In the genomic region with DNA sequence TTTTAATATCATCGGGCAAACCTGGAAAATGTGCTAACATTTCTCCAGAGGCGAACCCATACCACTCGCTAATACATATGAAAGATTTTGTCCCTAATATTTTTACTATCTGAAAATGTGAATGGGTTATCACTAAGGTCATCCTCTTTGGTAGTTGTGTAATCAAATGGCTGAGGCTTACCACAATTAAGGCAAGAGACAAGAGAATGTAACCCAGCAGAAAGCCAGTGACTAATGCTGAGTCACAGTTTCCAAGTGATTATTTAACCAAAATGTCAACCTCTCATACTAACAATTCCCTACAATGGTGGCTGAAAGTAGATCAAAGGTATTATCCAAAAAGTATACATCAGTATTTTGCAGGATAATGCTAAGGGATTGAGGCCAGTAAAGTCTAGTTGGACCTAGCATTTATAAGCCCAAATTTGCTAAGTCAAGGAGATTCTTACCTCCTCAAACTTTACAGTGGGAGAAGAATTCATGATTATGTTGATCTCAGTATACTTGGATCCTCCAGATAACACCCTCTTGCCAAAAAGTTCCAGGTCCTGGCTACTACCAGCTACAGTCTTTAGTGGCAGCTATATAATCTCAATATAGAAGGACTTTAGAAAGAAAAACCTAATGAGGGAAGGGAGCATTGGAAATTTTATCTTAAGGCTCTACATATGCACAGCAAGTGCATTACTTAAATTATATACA, we compare ENCODE assay signal across 1 cellular context.
TF ChIP-seq lines count a peak whose summit lies in the region.

No MANE protein-coding gene starts in this region.

TF ChIP-seq in HEK293, 187 proteins besides CTCF, POLR2A, EP300 and RAD21 (continued from another document):
- TF ChIP-seq, protein P1, sequence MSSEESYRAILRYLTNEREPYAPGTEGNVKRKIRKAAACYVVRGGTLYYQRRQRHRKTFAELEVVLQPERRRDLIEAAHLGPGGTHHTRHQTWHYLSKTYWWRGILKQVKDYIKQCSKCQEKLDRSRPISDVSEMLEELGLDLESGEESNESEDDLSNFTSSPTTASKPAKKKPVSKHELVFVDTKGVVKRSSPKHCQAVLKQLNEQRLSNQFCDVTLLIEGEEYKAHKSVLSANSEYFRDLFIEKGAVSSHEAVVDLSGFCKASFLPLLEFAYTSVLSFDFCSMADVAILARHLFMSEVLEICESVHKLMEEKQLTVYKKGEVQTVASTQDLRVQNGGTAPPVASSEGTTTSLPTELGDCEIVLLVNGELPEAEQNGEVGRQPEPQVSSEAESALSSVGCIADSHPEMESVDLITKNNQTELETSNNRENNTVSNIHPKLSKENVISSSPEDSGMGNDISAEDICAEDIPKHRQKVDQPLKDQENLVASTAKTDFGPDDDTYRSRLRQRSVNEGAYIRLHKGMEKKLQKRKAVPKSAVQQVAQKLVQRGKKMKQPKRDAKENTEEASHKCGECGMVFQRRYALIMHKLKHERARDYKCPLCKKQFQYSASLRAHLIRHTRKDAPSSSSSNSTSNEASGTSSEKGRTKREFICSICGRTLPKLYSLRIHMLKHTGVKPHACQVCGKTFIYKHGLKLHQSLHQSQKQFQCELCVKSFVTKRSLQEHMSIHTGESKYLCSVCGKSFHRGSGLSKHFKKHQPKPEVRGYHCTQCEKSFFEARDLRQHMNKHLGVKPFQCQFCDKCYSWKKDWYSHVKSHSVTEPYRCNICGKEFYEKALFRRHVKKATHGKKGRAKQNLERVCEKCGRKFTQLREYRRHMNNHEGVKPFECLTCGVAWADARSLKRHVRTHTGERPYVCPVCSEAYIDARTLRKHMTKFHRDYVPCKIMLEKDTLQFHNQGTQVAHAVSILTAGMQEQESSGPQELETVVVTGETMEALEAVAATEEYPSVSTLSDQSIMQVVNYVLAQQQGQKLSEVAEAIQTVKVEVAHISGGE (tag by site-specific recombination; conservative IDR thresholded peaks at IDR 0.05; ENCODE audit: low read depth), result no peak
- no peak for TF ChIP-seq BCL11A (tag by site-specific recombination; IDR thresholded peaks at IDR 0.05; ENCODE audit: low read depth)
- TF ChIP-seq ZNF19 (tag by site-specific recombination; IDR thresholded peaks at IDR 0.05; ENCODE audit: low read depth), result no peak
- TF ChIP-seq ZNF792 (tag by site-specific recombination; IDR thresholded peaks at IDR 0.05), result no peak
- peak; percentile 22; the same call in 1 of the 2 replicates for TF ChIP-seq SP3 (tag by site-specific recombination; IDR thresholded peaks at IDR 0.05)
- no peak for TF ChIP-seq SCRT1 (tag by site-specific recombination; IDR thresholded peaks at IDR 0.05; ENCODE audit: borderline replicate concordance)
- no peak for TF ChIP-seq ZNF791 (tag by site-specific recombination; IDR thresholded peaks at IDR 0.05)
- no peak for TF ChIP-seq ZIC2 (tag by site-specific recombination; IDR thresholded peaks at IDR 0.05)
- TF ChIP-seq SP7 (tag by site-specific recombination; IDR thresholded peaks at IDR 0.05), result peak; percentile 76
- TF ChIP-seq, protein P2, sequence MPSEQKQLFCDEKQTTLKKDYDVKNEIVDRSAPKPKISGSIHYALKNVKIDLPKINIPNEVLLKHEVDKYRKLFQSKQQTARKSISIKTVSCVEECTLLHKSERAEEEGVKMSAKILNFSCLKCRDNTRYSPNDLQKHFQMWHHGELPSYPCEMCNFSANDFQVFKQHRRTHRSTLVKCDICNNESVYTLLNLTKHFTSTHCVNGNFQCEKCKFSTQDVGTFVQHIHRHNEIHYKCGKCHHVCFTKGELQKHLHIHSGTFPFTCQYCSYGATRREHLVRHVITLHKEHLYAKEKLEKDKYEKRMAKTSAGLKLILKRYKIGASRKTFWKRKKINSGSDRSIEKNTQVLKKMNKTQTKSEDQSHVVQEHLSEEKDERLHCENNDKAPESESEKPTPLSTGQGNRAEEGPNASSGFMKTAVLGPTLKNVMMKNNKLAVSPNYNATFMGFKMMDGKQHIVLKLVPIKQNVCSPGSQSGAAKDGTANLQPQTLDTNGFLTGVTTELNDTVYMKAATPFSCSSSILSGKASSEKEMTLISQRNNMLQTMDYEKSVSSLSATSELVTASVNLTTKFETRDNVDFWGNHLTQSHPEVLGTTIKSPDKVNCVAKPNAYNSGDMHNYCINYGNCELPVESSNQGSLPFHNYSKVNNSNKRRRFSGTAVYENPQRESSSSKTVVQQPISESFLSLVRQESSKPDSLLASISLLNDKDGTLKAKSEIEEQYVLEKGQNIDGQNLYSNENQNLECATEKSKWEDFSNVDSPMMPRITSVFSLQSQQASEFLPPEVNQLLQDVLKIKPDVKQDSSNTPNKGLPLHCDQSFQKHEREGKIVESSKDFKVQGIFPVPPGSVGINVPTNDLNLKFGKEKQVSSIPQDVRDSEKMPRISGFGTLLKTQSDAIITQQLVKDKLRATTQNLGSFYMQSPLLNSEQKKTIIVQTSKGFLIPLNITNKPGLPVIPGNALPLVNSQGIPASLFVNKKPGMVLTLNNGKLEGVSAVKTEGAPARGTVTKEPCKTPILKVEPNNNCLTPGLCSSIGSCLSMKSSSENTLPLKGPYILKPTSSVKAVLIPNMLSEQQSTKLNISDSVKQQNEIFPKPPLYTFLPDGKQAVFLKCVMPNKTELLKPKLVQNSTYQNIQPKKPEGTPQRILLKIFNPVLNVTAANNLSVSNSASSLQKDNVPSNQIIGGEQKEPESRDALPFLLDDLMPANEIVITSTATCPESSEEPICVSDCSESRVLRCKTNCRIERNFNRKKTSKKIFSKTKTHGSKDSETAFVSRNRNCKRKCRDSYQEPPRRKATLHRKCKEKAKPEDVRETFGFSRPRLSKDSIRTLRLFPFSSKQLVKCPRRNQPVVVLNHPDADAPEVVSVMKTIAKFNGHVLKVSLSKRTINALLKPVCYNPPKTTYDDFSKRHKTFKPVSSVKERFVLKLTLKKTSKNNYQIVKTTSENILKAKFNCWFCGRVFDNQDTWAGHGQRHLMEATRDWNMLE (tag by site-specific recombination; conservative IDR thresholded peaks at IDR 0.05; ENCODE audit: low read depth), result no peak
- no peak for TF ChIP-seq ZNF623 (tag by site-specific recombination; IDR thresholded peaks at IDR 0.05)
- TF ChIP-seq, protein P3, sequence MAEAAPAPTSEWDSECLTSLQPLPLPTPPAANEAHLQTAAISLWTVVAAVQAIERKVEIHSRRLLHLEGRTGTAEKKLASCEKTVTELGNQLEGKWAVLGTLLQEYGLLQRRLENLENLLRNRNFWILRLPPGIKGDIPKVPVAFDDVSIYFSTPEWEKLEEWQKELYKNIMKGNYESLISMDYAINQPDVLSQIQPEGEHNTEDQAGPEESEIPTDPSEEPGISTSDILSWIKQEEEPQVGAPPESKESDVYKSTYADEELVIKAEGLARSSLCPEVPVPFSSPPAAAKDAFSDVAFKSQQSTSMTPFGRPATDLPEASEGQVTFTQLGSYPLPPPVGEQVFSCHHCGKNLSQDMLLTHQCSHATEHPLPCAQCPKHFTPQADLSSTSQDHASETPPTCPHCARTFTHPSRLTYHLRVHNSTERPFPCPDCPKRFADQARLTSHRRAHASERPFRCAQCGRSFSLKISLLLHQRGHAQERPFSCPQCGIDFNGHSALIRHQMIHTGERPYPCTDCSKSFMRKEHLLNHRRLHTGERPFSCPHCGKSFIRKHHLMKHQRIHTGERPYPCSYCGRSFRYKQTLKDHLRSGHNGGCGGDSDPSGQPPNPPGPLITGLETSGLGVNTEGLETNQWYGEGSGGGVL (tag by site-specific recombination; IDR thresholded peaks at IDR 0.05), result 0 out of 2 replicates have a peak, but pooled peaks have one; percentile 13
- TF ChIP-seq GLIS1 (tag by site-specific recombination; IDR thresholded peaks at IDR 0.05), result no peak
- no peak for TF ChIP-seq ZNF514 (tag by site-specific recombination; IDR thresholded peaks at IDR 0.05)
- TF ChIP-seq ZNF404 (tag by site-specific recombination; IDR thresholded peaks at IDR 0.05), result no peak
- no peak for TF ChIP-seq ZNF174 (tag by site-specific recombination; IDR thresholded peaks at IDR 0.05)
- no peak for TF ChIP-seq ZNF433 (tag by site-specific recombination; IDR thresholded peaks at IDR 0.05; ENCODE audit: low read depth)
- TF ChIP-seq ZNF175 (tag by site-specific recombination; IDR thresholded peaks at IDR 0.05), result no peak
- TF ChIP-seq ZNF157 (tag by site-specific recombination; IDR thresholded peaks at IDR 0.05), result no peak
- TF ChIP-seq, protein P4, sequence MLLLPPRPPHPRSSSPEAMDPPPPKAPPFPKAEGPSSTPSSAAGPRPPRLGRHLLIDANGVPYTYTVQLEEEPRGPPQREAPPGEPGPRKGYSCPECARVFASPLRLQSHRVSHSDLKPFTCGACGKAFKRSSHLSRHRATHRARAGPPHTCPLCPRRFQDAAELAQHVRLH (tag by site-specific recombination; IDR thresholded peaks at IDR 0.05), result no peak
- no peak for TF ChIP-seq EGR2 (tag by site-specific recombination; IDR thresholded peaks at IDR 0.05; ENCODE audit: low read depth)
- TF ChIP-seq, protein P5, sequence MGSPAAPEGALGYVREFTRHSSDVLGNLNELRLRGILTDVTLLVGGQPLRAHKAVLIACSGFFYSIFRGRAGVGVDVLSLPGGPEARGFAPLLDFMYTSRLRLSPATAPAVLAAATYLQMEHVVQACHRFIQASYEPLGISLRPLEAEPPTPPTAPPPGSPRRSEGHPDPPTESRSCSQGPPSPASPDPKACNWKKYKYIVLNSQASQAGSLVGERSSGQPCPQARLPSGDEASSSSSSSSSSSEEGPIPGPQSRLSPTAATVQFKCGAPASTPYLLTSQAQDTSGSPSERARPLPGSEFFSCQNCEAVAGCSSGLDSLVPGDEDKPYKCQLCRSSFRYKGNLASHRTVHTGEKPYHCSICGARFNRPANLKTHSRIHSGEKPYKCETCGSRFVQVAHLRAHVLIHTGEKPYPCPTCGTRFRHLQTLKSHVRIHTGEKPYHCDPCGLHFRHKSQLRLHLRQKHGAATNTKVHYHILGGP (tag by site-specific recombination; IDR thresholded peaks at IDR 0.05), result no peak
- no peak for TF ChIP-seq ZNF561 (tag by site-specific recombination; IDR thresholded peaks at IDR 0.05; ENCODE audit: borderline replicate concordance)
- TF ChIP-seq ZNF366 (tag by site-specific recombination; conservative IDR thresholded peaks at IDR 0.05), result peak; percentile 37; the same call in 1 of the 2 replicates
- 0 out of 2 replicates have a peak, but pooled peaks have one; percentile 23 for TF ChIP-seq GLI2 (tag by site-specific recombination; IDR thresholded peaks at IDR 0.05; ENCODE audit: borderline replicate concordance, low read depth)
- TF ChIP-seq ZNF747 (tag by site-specific recombination; IDR thresholded peaks at IDR 0.05), result no peak
- TF ChIP-seq ZNF777 (tag by site-specific recombination; IDR thresholded peaks at IDR 0.05; ENCODE audit: borderline replicate concordance), result no peak
- TF ChIP-seq ZNF391 (tag by site-specific recombination; IDR thresholded peaks at IDR 0.05; ENCODE audit: borderline replicate concordance, low read depth), result no peak
- 0 out of 2 replicates have a peak, but pooled peaks have one; percentile 30 for TF ChIP-seq ZNF184 (tag by site-specific recombination; IDR thresholded peaks at IDR 0.05)
- TF ChIP-seq, protein P6, sequence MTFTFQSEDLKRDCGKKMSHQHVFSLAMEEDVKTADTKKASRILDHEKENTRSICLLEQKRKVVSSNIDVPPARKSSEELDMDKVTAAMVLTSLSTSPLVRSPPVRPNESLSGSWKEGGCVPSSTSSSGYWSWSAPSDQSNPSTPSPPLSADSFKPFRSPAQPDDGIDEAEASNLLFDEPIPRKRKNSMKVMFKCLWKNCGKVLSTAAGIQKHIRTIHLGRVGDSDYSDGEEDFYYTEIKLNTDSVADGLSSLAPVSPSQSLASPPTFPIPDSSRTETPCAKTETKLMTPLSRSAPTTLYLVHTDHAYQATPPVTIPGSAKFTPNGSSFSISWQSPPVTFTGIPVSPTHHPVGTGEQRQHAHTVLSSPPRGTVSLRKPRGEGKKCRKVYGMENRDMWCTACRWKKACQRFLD (tag by site-specific recombination; IDR thresholded peaks at IDR 0.05), result no peak
- no peak for TF ChIP-seq ZNF596 (tag by site-specific recombination; IDR thresholded peaks at IDR 0.05)
